1 cellular context compared by ENCODE assay signal in the genomic region with DNA sequence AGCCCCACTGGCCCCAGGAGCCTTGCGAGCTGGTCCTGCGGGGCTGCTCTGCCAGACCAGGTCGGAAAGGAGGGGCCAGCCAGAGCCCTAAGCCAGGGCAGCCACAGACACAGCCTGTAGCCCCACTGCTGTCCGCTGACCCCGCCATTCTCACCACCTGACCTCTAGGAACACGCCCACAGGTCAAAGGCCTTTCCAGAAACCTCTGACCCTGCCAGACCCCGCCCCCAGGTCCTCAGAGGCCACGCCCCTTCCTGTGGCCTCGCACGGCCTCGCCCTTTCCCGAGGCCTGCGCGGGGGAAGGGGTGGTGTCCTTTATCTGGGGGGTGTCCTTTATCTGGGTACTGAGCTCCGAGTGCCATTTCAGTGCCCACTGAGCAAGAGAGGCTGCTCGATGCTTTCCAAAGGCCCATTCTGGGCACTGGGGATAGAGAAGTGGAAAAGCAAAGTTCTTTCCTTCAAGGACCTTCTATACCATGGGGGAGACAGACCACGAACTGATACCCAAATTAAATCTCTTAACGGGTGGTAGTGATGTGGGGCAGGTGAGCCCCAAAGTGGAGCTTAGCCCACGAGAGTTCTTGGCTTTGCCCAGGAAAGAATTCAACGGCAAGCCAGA.
TF ChIP-seq lines count a peak whose summit lies in the region.

No MANE protein-coding gene starts in this region.

TF ChIP-seq in K562, 482 proteins besides CTCF, POLR2A, EP300 and RAD21 (continued from another document and continues in another):
- TF ChIP-seq ARNT (IDR thresholded peaks at IDR 0.05) (peak in 1 of 2 experiments; percentile 69; a peak in 2 of 4 replicates), EZH2 (IDR thresholded peaks at IDR 0.05; ENCODE audit: borderline replicate concordance, low read depth, low read length) (no peak), MEIS2 (IDR thresholded peaks at IDR 0.05; ENCODE audit: partially characterized antibody) (peak; percentile 13), C11orf30 (IDR thresholded peaks at IDR 0.05; ENCODE audit: low read depth) (peak; percentile 63; the same call in 1 of the 2 replicates), MYC (IDR thresholded peaks at IDR 0.05; ENCODE audit: low read depth, low read length) (peak; percentile 51; the same call in 1 of the 2 replicates), MYC (CRISPR knock-in tag; IDR thresholded peaks at IDR 0.05; ENCODE audit: borderline replicate concordance, low read depth) (no peak), MCM5 (IDR thresholded peaks at IDR 0.05; ENCODE audit: low read depth) (no peak), HNRNPUL1 (IDR thresholded peaks at IDR 0.05; ENCODE audit: low read length) (no peak), PHF8 (IDR thresholded peaks at IDR 0.05; ENCODE audit: borderline replicate concordance, low read length) (peak; percentile 74; the same call in 1 of the 2 replicates), ZNF79 (CRISPR knock-in tag; IDR thresholded peaks at IDR 0.05; ENCODE audit: low read depth) (no peak), MTA3 (IDR thresholded peaks at IDR 0.05; ENCODE audit: borderline replicate concordance) (peak; percentile 88), BMI1 (IDR thresholded peaks at IDR 0.05; ENCODE audit: low read length) (no peak), PHF20 (IDR thresholded peaks at IDR 0.05; ENCODE audit: partially characterized antibody) (peak; percentile 80), SMARCE1 (IDR thresholded peaks at IDR 0.05) (0 out of 2 replicates have a peak, but pooled peaks have one; percentile 32), NR2C2 (CRISPR knock-in tag; IDR thresholded peaks at IDR 0.05) (peak; percentile 97), NR2C2 (tag; IDR thresholded peaks at IDR 0.05) (peak; percentile 100), CBFB (CRISPR knock-in tag; IDR thresholded peaks at IDR 0.05) (peak; percentile 27; the same call in 1 of the 2 replicates), JUND (IDR thresholded peaks at IDR 0.05; ENCODE audit: borderline replicate concordance, low read depth, low read length) (peak; percentile 48), JUND (tag; IDR thresholded peaks at IDR 0.05; ENCODE audit: borderline replicate concordance, low read depth, low read length) (no peak; the same call in 2 of the 3 replicates), ELF4 (CRISPR knock-in tag; IDR thresholded peaks at IDR 0.05) (no peak), NCOR1 (IDR thresholded peaks at IDR 0.05) (0 out of 2 replicates have a peak, but pooled peaks have one; percentile 22), ARID1B (IDR thresholded peaks at IDR 0.05) (peak; percentile 55; the same call in 1 of the 2 replicates), SIN3B (IDR thresholded peaks at IDR 0.05; ENCODE audit: low read depth) (peak; percentile 60; the same call in 1 of the 2 replicates), NCOA2 (IDR thresholded peaks at IDR 0.05; ENCODE audit: partially characterized antibody in 2 of 2) (no peak), ZFX (CRISPR knock-in tag; IDR thresholded peaks at IDR 0.05) (peak; percentile 91), DIDO1 (tag; IDR thresholded peaks at IDR 0.05; ENCODE audit: low read depth) (peak; percentile 10; the same call in 1 of the 2 replicates), ZNF274 (IDR thresholded peaks at IDR 0.05; ENCODE audit: borderline replicate concordance, low read depth, low read length) (no peak), EWSR1 (IDR thresholded peaks at IDR 0.05; ENCODE audit: borderline replicate concordance, low read depth, partially characterized antibody) (no peak), NRF1 (conservative IDR thresholded peaks at IDR 0.05 in 1 of 2, IDR thresholded peaks at IDR 0.05 in 1 of 2) (peak; percentile 85 to 89), ZNF134 (CRISPR knock-in tag; conservative IDR thresholded peaks at IDR 0.05) (0 out of 2 replicates have a peak, but pooled peaks have one; percentile 7), POLR2B (IDR thresholded peaks at IDR 0.05; ENCODE audit: low read depth, partially characterized antibody) (peak; percentile 61), NR3C1 (CRISPR knock-in tag; IDR thresholded peaks at IDR 0.05) (no peak), SREBF1 (IDR thresholded peaks at IDR 0.05; ENCODE audit: borderline replicate concordance, low read depth, low read length) (peak; percentile 67; the same call in 1 of the 2 replicates), SUPT5H (IDR thresholded peaks at IDR 0.05) (peak; percentile 75), CTBP1 (IDR thresholded peaks at IDR 0.05; ENCODE audit: borderline replicate concordance) (peak; percentile 62; the same call in 1 of the 2 replicates)
- TF ChIP-seq, protein P1, sequence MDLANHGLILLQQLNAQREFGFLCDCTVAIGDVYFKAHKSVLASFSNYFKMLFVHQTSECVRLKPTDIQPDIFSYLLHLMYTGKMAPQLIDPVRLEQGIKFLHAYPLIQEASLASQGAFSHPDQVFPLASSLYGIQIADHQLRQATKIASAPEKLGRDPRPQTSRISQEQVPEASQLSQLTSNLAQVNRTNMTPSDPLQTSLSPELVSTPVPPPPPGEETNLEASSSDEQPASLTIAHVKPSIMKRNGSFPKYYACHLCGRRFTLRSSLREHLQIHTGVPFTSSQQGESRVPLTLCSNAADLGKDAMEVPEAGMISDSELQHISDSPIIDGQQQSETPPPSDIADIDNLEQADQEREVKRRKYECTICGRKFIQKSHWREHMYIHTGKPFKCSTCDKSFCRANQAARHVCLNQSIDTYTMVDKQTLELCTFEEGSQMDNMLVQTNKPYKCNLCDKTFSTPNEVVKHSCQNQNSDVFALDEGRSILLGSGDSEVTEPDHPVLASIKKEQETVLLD (IDR thresholded peaks at IDR 0.05), result peak; percentile 50; the same call in 1 of the 2 replicates
- TF ChIP-seq, protein P2, sequence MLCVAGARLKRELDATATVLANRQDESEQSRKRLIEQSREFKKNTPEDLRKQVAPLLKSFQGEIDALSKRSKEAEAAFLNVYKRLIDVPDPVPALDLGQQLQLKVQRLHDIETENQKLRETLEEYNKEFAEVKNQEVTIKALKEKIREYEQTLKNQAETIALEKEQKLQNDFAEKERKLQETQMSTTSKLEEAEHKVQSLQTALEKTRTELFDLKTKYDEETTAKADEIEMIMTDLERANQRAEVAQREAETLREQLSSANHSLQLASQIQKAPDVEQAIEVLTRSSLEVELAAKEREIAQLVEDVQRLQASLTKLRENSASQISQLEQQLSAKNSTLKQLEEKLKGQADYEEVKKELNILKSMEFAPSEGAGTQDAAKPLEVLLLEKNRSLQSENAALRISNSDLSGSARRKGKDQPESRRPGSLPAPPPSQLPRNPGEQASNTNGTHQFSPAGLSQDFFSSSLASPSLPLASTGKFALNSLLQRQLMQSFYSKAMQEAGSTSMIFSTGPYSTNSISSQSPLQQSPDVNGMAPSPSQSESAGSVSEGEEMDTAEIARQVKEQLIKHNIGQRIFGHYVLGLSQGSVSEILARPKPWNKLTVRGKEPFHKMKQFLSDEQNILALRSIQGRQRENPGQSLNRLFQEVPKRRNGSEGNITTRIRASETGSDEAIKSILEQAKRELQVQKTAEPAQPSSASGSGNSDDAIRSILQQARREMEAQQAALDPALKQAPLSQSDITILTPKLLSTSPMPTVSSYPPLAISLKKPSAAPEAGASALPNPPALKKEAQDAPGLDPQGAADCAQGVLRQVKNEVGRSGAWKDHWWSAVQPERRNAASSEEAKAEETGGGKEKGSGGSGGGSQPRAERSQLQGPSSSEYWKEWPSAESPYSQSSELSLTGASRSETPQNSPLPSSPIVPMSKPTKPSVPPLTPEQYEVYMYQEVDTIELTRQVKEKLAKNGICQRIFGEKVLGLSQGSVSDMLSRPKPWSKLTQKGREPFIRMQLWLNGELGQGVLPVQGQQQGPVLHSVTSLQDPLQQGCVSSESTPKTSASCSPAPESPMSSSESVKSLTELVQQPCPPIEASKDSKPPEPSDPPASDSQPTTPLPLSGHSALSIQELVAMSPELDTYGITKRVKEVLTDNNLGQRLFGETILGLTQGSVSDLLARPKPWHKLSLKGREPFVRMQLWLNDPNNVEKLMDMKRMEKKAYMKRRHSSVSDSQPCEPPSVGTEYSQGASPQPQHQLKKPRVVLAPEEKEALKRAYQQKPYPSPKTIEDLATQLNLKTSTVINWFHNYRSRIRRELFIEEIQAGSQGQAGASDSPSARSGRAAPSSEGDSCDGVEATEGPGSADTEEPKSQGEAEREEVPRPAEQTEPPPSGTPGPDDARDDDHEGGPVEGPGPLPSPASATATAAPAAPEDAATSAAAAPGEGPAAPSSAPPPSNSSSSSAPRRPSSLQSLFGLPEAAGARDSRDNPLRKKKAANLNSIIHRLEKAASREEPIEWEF (CRISPR knock-in tag; IDR thresholded peaks at IDR 0.05), result no peak
- TF ChIP-seq, protein P3, sequence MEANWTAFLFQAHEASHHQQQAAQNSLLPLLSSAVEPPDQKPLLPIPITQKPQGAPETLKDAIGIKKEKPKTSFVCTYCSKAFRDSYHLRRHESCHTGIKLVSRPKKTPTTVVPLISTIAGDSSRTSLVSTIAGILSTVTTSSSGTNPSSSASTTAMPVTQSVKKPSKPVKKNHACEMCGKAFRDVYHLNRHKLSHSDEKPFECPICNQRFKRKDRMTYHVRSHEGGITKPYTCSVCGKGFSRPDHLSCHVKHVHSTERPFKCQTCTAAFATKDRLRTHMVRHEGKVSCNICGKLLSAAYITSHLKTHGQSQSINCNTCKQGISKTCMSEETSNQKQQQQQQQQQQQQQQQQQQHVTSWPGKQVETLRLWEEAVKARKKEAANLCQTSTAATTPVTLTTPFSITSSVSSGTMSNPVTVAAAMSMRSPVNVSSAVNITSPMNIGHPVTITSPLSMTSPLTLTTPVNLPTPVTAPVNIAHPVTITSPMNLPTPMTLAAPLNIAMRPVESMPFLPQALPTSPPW (CRISPR knock-in tag; IDR thresholded peaks at IDR 0.05), result peak; percentile 73
- TF ChIP-seq, protein P4, sequence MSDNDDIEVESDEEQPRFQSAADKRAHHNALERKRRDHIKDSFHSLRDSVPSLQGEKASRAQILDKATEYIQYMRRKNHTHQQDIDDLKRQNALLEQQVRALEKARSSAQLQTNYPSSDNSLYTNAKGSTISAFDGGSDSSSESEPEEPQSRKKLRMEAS (CRISPR knock-in tag; IDR thresholded peaks at IDR 0.05), result peak; percentile 26; the same call in 1 of the 2 replicates
- TF ChIP-seq, protein P5, sequence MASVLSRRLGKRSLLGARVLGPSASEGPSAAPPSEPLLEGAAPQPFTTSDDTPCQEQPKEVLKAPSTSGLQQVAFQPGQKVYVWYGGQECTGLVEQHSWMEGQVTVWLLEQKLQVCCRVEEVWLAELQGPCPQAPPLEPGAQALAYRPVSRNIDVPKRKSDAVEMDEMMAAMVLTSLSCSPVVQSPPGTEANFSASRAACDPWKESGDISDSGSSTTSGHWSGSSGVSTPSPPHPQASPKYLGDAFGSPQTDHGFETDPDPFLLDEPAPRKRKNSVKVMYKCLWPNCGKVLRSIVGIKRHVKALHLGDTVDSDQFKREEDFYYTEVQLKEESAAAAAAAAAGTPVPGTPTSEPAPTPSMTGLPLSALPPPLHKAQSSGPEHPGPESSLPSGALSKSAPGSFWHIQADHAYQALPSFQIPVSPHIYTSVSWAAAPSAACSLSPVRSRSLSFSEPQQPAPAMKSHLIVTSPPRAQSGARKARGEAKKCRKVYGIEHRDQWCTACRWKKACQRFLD (CRISPR knock-in tag; IDR thresholded peaks at IDR 0.05), result peak; percentile 71
- TF ChIP-seq, protein P6, sequence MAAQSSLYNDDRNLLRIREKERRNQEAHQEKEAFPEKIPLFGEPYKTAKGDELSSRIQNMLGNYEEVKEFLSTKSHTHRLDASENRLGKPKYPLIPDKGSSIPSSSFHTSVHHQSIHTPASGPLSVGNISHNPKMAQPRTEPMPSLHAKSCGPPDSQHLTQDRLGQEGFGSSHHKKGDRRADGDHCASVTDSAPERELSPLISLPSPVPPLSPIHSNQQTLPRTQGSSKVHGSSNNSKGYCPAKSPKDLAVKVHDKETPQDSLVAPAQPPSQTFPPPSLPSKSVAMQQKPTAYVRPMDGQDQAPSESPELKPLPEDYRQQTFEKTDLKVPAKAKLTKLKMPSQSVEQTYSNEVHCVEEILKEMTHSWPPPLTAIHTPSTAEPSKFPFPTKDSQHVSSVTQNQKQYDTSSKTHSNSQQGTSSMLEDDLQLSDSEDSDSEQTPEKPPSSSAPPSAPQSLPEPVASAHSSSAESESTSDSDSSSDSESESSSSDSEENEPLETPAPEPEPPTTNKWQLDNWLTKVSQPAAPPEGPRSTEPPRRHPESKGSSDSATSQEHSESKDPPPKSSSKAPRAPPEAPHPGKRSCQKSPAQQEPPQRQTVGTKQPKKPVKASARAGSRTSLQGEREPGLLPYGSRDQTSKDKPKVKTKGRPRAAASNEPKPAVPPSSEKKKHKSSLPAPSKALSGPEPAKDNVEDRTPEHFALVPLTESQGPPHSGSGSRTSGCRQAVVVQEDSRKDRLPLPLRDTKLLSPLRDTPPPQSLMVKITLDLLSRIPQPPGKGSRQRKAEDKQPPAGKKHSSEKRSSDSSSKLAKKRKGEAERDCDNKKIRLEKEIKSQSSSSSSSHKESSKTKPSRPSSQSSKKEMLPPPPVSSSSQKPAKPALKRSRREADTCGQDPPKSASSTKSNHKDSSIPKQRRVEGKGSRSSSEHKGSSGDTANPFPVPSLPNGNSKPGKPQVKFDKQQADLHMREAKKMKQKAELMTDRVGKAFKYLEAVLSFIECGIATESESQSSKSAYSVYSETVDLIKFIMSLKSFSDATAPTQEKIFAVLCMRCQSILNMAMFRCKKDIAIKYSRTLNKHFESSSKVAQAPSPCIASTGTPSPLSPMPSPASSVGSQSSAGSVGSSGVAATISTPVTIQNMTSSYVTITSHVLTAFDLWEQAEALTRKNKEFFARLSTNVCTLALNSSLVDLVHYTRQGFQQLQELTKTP (IDR thresholded peaks at IDR 0.05; ENCODE audit: low read depth in 1 of 2, partially characterized antibody in 2 of 2), result peak in 1 of 2 experiments; percentile 93
- TF ChIP-seq, protein P7, sequence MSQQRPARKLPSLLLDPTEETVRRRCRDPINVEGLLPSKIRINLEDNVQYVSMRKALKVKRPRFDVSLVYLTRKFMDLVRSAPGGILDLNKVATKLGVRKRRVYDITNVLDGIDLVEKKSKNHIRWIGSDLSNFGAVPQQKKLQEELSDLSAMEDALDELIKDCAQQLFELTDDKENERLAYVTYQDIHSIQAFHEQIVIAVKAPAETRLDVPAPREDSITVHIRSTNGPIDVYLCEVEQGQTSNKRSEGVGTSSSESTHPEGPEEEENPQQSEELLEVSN (IDR thresholded peaks at IDR 0.05; ENCODE audit: borderline replicate concordance in 1 of 2, extremely low read depth in 1 of 2, insufficient read depth in 1 of 2, insufficient read length in 1 of 2, low read depth in 1 of 2, low read length in 1 of 2, poor library complexity in 1 of 2, severe bottlenecking in 1 of 2), result peak; percentile 29 to 65
- TF ChIP-seq, protein P8, sequence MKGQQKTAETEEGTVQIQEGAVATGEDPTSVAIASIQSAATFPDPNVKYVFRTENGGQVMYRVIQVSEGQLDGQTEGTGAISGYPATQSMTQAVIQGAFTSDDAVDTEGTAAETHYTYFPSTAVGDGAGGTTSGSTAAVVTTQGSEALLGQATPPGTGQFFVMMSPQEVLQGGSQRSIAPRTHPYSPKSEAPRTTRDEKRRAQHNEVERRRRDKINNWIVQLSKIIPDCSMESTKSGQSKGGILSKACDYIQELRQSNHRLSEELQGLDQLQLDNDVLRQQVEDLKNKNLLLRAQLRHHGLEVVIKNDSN (CRISPR knock-in tag; IDR thresholded peaks at IDR 0.05), result peak; percentile 86
- TF ChIP-seq, protein P9, sequence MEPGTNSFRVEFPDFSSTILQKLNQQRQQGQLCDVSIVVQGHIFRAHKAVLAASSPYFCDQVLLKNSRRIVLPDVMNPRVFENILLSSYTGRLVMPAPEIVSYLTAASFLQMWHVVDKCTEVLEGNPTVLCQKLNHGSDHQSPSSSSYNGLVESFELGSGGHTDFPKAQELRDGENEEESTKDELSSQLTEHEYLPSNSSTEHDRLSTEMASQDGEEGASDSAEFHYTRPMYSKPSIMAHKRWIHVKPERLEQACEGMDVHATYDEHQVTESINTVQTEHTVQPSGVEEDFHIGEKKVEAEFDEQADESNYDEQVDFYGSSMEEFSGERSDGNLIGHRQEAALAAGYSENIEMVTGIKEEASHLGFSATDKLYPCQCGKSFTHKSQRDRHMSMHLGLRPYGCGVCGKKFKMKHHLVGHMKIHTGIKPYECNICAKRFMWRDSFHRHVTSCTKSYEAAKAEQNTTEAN (CRISPR knock-in tag; IDR thresholded peaks at IDR 0.05), result 0 out of 2 replicates have a peak, but pooled peaks have one; percentile 46
